In the genomic region with DNA sequence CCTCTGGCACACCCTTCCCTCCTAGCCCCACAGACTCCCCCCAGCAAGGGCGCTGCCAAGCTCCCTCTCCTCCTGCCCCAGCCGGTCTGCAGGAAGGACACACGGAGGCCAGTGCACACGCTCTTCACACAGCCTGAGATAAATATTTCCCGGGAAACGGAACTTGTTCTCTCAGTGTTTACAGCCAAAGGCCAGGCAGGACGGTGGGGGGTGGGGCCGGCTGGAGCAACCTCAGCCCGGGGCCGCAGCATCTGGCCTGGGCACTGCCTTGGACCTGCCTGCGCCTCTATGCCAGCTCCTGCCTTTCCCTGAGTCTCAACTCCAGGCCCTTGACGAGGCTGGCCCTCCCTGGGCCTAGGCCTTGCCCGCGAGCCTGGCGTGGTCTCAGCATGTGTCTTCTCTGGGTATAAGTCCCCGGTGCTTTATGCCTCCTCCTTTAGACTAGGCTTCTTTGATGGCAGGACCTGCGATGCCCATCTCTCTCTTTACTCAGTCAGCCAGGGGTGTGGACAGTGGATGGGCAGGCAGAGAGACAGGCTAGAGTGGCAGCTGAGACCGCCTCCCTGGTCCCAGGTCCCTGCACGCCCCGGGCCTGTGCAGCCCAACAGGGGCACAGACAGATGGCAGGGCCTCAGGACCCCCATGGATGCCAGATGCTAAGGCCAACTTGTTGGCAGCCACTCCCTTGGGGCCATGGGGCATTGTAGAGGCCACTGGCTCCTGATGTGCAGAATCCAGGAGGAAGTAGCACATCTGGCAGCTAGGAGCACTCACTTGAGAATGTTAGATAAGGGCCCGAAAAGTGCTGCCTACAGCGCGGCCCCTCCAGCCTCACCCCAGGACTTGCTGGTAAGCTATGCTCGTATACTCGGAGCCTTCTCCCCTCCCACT, we compare ENCODE assay signal across 11 cellular contexts. TPM values are rescaled to one million over a fixed set of nuclear protein-coding genes. Genes with fewer than 3 reads are reported as not detected.
A peak's percentile ranks its signal among the peaks of the same experiment; 100 is the strongest.
DNase-seq lines count a peak whose midpoint lies in the region; ATAC-seq and TF ChIP-seq lines count a peak whose summit lies in the region.
"Had no signal": no experiment of that assay in that cellular context is flagged by ENCODE, and none has a peak within 500 bp of the region (broad histone marks: within the 10 kb centered on the region; RNA-seq: fewer than 3 reads in every experiment).

No MANE protein-coding gene starts in this region.

- TF ChIP-seq RAD21 in liver (IDR thresholded peaks at IDR 0.05), result peak in 1 of 2 donors; percentile 25

- DNase-seq in NCI-H1694 (lab: John Stamatoyannopoulos, UW), result peak; percentile 27
- DNase-seq in dermis microvascular lymphatic vessel endothelial cell (ENCODE audit: low read depth in 2 of 2), result peak; percentile 92 to 93
- no peak for DNase-seq in NCI-H345 treated with DMSO at 0.1 percent for 48 hours (lab: John Stamatoyannopoulos, UW; ENCODE audit: unreplicated experiment)
- DNase-seq in occipital lobe (lab: John Stamatoyannopoulos, UW), result no peak
- no peak for DNase-seq in foreskin keratinocyte
- DNase-seq: central memory CD4-positive, alpha-beta T cell; DMS79 treated with DMSO at 0.1 percent for 48 hours had no signal

- H3K36me3 ChIP-seq in liver (ENCODE audit: control insufficient read depth in 4 of 4, insufficient read depth in 3 of 4, low read depth in 1 of 4, low read length in 3 of 4), result no peaks in the 10 kb centered on the region
- H3K36me3 ChIP-seq in stomach smooth muscle (ENCODE audit: control insufficient read depth in 2 of 2, insufficient read depth in 2 of 2, low read length in 2 of 2), result peaks cover 0 to 2% of the 10 kb centered on the region in 2 donors

- TF ChIP-seq CTCF in liver (IDR thresholded peaks at IDR 0.05; ENCODE audit: low read depth, low read length, missing input control) (no peak), foreskin keratinocyte (conservative IDR thresholded peaks at IDR 0.05) (no peak)

- peak overlapping the region; percentile 60 to 79 for H3K27ac ChIP-seq in liver (ENCODE audit: low read depth in 1 of 2, low read length in 2 of 2)
- peak overlapping the region; percentile 94 for H3K27ac ChIP-seq in stomach smooth muscle (ENCODE audit: low read length)
- no peak overlapping the region for H3K27ac ChIP-seq in foreskin keratinocyte
- H3K27ac ChIP-seq: SK-N-MC had no signal

- H3K27me3 ChIP-seq in liver (ENCODE audit: control insufficient read depth in 4 of 4, insufficient read depth in 4 of 4, low read length in 3 of 4) (no peaks in the 10 kb centered on the region), stomach smooth muscle (ENCODE audit: control insufficient read depth in 1 of 2, insufficient read depth in 2 of 2, low read length in 2 of 2) (no peaks in the 10 kb centered on the region), foreskin keratinocyte (peaks cover 39% of the 10 kb centered on the region)

- H3K9me3 ChIP-seq in liver (ENCODE audit: control insufficient read depth in 4 of 4, low read length in 3 of 4), result no peaks in the 10 kb centered on the region
- H3K9me3 ChIP-seq in stomach smooth muscle (ENCODE audit: control insufficient read depth in 2 of 2, low read length in 2 of 2), result no peaks in the 10 kb centered on the region

- ATAC-seq in foreskin keratinocyte (no peak), HG02884 (IDR thresholded peaks at IDR 0.05; ENCODE audit: unreplicated experiment) (no peak)

- H3K9ac ChIP-seq in liver (ENCODE audit: low read depth in 1 of 2, low read length in 2 of 2) (no peak overlapping the region), stomach smooth muscle (ENCODE audit: low read length in 2 of 2) (peak overlapping the region; percentile 53 to 64)

- WGBS in liver, result 42% methylated on average over 25 of the region's 25 CpGs

- peaks cover 0 to 15% (median 8%) of the 10 kb centered on the region in 4 donors for H3K4me1 ChIP-seq in liver (ENCODE audit: control insufficient read depth in 4 of 4, insufficient read depth in 4 of 4, low read length in 3 of 4)
- peaks cover 66% of the 10 kb centered on the region for H3K4me1 ChIP-seq in stomach smooth muscle (ENCODE audit: control insufficient read depth, insufficient read depth, low read length)
- no peaks in the 10 kb centered on the region for H3K4me1 ChIP-seq in foreskin keratinocyte

- H3K4me3 ChIP-seq in liver (ENCODE audit: low read depth in 1 of 3, low read length in 3 of 3), result no peak overlapping the region
- H3K4me3 ChIP-seq in stomach smooth muscle (ENCODE audit: low read length in 2 of 2), result peak overlapping the region in 1 of 2 donors; percentile 44
- H3K4me3 ChIP-seq: SK-N-MC had no signal

TF ChIP-seq in liver, 16 proteins besides CTCF, POLR2A, EP300 and RAD21:
- peak; percentile 61 for TF ChIP-seq SP1 (IDR thresholded peaks at IDR 0.05)
- TF ChIP-seq, protein P1, sequence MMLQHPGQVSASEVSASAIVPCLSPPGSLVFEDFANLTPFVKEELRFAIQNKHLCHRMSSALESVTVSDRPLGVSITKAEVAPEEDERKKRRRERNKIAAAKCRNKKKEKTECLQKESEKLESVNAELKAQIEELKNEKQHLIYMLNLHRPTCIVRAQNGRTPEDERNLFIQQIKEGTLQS (IDR thresholded peaks at IDR 0.05), result no peak
- peak; percentile 27 for TF ChIP-seq NR2F2 (IDR thresholded peaks at IDR 0.05)
- peak; percentile 32 to 54 for TF ChIP-seq RXRA (IDR thresholded peaks at IDR 0.05)
- TF ChIP-seq EGR1 (IDR thresholded peaks at IDR 0.05; ENCODE audit: low read depth in 2 of 2), result no peak
- TF ChIP-seq HNF4A (conservative IDR thresholded peaks at IDR 0.05), result peak; percentile 54 to 65
- TF ChIP-seq FOXA1 (IDR thresholded peaks at IDR 0.05), result no peak
- TF ChIP-seq, protein P2, sequence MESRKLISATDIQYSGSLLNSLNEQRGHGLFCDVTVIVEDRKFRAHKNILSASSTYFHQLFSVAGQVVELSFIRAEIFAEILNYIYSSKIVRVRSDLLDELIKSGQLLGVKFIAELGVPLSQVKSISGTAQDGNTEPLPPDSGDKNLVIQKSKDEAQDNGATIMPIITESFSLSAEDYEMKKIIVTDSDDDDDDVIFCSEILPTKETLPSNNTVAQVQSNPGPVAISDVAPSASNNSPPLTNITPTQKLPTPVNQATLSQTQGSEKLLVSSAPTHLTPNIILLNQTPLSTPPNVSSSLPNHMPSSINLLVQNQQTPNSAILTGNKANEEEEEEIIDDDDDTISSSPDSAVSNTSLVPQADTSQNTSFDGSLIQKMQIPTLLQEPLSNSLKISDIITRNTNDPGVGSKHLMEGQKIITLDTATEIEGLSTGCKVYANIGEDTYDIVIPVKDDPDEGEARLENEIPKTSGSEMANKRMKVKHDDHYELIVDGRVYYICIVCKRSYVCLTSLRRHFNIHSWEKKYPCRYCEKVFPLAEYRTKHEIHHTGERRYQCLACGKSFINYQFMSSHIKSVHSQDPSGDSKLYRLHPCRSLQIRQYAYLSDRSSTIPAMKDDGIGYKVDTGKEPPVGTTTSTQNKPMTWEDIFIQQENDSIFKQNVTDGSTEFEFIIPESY (IDR thresholded peaks at IDR 0.05), result no peak
- TF ChIP-seq JUND (IDR thresholded peaks at IDR 0.05), result no peak
- TF ChIP-seq HNF4G (IDR thresholded peaks at IDR 0.05), result no peak
- TF ChIP-seq GABPA (IDR thresholded peaks at IDR 0.05 in 1 of 2, conservative IDR thresholded peaks at IDR 0.05 in 1 of 2), result peak in 1 of 2 donors; percentile 63
- TF ChIP-seq, protein P3, sequence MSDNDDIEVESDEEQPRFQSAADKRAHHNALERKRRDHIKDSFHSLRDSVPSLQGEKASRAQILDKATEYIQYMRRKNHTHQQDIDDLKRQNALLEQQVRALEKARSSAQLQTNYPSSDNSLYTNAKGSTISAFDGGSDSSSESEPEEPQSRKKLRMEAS (IDR thresholded peaks at IDR 0.05), result no peak
- TF ChIP-seq FOXA2 (IDR thresholded peaks at IDR 0.05), result no peak
- TF ChIP-seq, protein P4, sequence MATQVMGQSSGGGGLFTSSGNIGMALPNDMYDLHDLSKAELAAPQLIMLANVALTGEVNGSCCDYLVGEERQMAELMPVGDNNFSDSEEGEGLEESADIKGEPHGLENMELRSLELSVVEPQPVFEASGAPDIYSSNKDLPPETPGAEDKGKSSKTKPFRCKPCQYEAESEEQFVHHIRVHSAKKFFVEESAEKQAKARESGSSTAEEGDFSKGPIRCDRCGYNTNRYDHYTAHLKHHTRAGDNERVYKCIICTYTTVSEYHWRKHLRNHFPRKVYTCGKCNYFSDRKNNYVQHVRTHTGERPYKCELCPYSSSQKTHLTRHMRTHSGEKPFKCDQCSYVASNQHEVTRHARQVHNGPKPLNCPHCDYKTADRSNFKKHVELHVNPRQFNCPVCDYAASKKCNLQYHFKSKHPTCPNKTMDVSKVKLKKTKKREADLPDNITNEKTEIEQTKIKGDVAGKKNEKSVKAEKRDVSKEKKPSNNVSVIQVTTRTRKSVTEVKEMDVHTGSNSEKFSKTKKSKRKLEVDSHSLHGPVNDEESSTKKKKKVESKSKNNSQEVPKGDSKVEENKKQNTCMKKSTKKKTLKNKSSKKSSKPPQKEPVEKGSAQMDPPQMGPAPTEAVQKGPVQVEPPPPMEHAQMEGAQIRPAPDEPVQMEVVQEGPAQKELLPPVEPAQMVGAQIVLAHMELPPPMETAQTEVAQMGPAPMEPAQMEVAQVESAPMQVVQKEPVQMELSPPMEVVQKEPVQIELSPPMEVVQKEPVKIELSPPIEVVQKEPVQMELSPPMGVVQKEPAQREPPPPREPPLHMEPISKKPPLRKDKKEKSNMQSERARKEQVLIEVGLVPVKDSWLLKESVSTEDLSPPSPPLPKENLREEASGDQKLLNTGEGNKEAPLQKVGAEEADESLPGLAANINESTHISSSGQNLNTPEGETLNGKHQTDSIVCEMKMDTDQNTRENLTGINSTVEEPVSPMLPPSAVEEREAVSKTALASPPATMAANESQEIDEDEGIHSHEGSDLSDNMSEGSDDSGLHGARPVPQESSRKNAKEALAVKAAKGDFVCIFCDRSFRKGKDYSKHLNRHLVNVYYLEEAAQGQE (IDR thresholded peaks at IDR 0.05), result peak; percentile 41
TF ChIP-seq in liver: peak in this region for 6.

RNA-seq across cellular contexts. Expression of a gene that starts 48.2 kb away (rescaled TPM):
- total RNA-seq in dermis microvascular lymphatic vessel endothelial cell (168 and 433 TPM in 2 replicates), liver (10 to 100 TPM in 1 of 2 donors, 1 to 10 TPM in 1; 9.3 to 32.8 TPM), occipital lobe (78.3 TPM), foreskin keratinocyte (1.4 and 1.8 TPM in 2 replicates)
- polyA plus RNA-seq in liver (10 to 100 TPM in 1 of 2 donors, 1 to 10 TPM in 1; 4.3 to 16.6 TPM), foreskin keratinocyte (1.2 and 1.4 TPM in 2 replicates)

Comparison
In these comparisons a context has a peak if more than half of its experiments do, and no peak if none do; other contexts are left out.
1. DNase-seq: peak in NCI-H1694 (single experiment) and dermis microvascular lymphatic vessel endothelial cell (2 of 2); none in NCI-H345 treated with DMSO at 0.1 percent for 48 hours (single experiment), occipital lobe (single experiment) and foreskin keratinocyte (0 of 2).
2. H3K9ac ChIP-seq: peak in stomach smooth muscle (2 of 2); none in liver (0 of 2).